In the genomic region with DNA sequence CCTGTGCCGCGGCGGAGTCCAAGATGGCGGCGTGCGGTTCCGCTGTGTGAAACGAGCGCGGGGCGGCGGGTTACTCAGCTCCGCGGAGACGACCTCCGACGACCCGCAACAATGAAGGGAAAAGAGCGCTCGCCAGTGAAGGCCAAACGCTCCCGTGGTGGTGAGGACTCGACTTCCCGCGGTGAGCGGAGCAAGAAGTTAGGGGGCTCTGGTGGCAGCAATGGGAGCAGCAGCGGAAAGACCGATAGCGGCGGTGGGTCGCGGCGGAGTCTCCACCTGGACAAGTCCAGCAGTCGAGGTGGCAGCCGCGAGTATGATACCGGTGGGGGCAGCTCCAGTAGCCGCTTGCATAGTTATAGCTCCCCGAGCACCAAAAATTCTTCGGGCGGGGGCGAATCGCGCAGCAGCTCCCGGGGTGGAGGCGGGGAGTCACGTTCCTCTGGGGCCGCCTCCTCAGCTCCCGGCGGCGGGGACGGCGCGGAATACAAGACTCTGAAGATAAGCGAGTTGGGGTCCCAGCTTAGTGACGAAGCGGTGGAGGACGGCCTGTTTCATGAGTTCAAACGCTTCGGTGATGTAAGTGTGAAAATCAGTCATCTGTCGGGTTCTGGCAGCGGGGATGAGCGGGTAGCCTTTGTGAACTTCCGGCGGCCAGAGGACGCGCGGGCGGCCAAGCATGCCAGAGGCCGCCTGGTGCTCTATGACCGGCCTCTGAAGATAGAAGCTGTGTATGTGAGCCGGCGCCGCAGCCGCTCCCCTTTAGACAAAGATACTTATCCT, we compare ENCODE assay signal across 8 cellular contexts. TPM values are rescaled to one million over a fixed set of nuclear protein-coding genes. Genes with fewer than 3 reads are reported as not detected.
DNase-seq lines count a peak whose midpoint lies in the region; ATAC-seq and TF ChIP-seq lines count a peak whose summit lies in the region.

No MANE protein-coding gene starts in this region.

- H3K4me2 ChIP-seq in DOHH2 (ENCODE audit: low read length) = peak overlapping the region; percentile 74

- peaks cover 80% of the 10 kb centered on the region for H3K79me2 ChIP-seq in DOHH2 (ENCODE audit: control insufficient read depth, low read length)

- DNase-seq in RWPE2 (ENCODE audit: low spot score) = no peak
- DNase-seq in iPS DF 6.9 (ENCODE audit: low read depth, low spot score) = no peak
- DNase-seq in spleen = no peak

- TF ChIP-seq CTCF in DOHH2 (IDR thresholded peaks at IDR 0.05; ENCODE audit: low read depth, low read length, poor library complexity, severe bottlenecking) = no peak
- no peak for TF ChIP-seq CTCF in RWPE2 (IDR thresholded peaks at IDR 0.05; ENCODE audit: poor library complexity, severe bottlenecking)
- TF ChIP-seq CTCF in spleen (IDR thresholded peaks at IDR 0.05 in 8 of 11, conservative IDR thresholded peaks at IDR 0.05 in 3 of 11) = peak in 9 of 11 experiments; percentile 26 to 71 (median 56)

- H3K4me1 ChIP-seq in DOHH2 (ENCODE audit: control insufficient read depth, low read length) = peaks cover 60% of the 10 kb centered on the region
- peaks cover 33% of the 10 kb centered on the region for H3K4me1 ChIP-seq in RWPE2 (ENCODE audit: insufficient read depth, poor library complexity, severe bottlenecking)
- H3K4me1 ChIP-seq in iPS DF 6.9 (ENCODE audit: control insufficient read depth, insufficient read depth, low read length) = no peaks in the 10 kb centered on the region
- H3K4me1 ChIP-seq in spleen = peaks cover 53 to 67% (median 56%) of the 10 kb centered on the region in 6 donors

- peak overlapping the region; percentile 91 for H3K4me3 ChIP-seq in DOHH2 (ENCODE audit: low read length)
- H3K4me3 ChIP-seq in RWPE2 (ENCODE audit: severe bottlenecking) = peak overlapping the region; percentile 87
- peak overlapping the region; percentile 95 for H3K4me3 ChIP-seq in iPS DF 6.9 (ENCODE audit: low read length)
- H3K4me3 ChIP-seq in spleen = peak overlapping the region; percentile 72 to 99 (median 98)

- H3K9me2 ChIP-seq in DOHH2 (replicated peaks; ENCODE audit: control insufficient read depth, low read length) = no peaks in the 10 kb centered on the region

- WGBS in iPS DF 6.9 (ENCODE audit: insufficient coverage, insufficient read length) = no CpG with 5 or more reads among the region's 75 CpGs
- 0 to 1% (median 0%) methylated on average over 38 to 75 of the region's 75 CpGs for WGBS in spleen, 5 donors

- peaks cover 7% of the 10 kb centered on the region for H3F3A ChIP-seq in DOHH2 (ENCODE audit: control insufficient read depth, insufficient read depth)

- ATAC-seq in HG02642 (IDR thresholded peaks at IDR 0.05; ENCODE audit: poor library complexity, unreplicated experiment) (peak; percentile 2), RWPE2 (ENCODE audit: low read depth) (0 out of 3 replicates have a peak, but pooled peaks have one; percentile 0), HG03469 (IDR thresholded peaks at IDR 0.05; ENCODE audit: unreplicated experiment) (no peak), GM21367 (IDR thresholded peaks at IDR 0.05; ENCODE audit: unreplicated experiment) (no peak)

- TF ChIP-seq POLR2A in spleen (IDR thresholded peaks at IDR 0.05) = peak in 1 of 3 donors; percentile 74

- H3K9me3 ChIP-seq in DOHH2 (ENCODE audit: control insufficient read depth, insufficient read depth, low read length) (no peaks in the 10 kb centered on the region), RWPE2 (ENCODE audit: severe bottlenecking) (no peaks in the 10 kb centered on the region), iPS DF 6.9 (ENCODE audit: control insufficient read depth, insufficient read depth, low read length) (no peaks in the 10 kb centered on the region), spleen (no peaks in the 10 kb centered on the region)

- H3K27me3 ChIP-seq in DOHH2 (ENCODE audit: control insufficient read depth, low read length) = no peaks in the 10 kb centered on the region
- no peaks in the 10 kb centered on the region for H3K27me3 ChIP-seq in RWPE2 (ENCODE audit: insufficient read depth, poor library complexity, severe bottlenecking)
- H3K27me3 ChIP-seq in iPS DF 6.9 (ENCODE audit: control insufficient read depth, insufficient read depth, low read length) = no peaks in the 10 kb centered on the region
- H3K27me3 ChIP-seq in spleen (replicated peaks in 1 of 7) = no peaks in the 10 kb centered on the region

- peaks cover 40% of the 10 kb centered on the region for H4K20me1 ChIP-seq in DOHH2 (ENCODE audit: control insufficient read depth, insufficient read depth, low read depth, low read length)

- H3K36me3 ChIP-seq in DOHH2 (ENCODE audit: control insufficient read depth, low read length) = peaks cover 62% of the 10 kb centered on the region
- H3K36me3 ChIP-seq in RWPE2 (ENCODE audit: low read depth) = peaks cover 45% of the 10 kb centered on the region
- peaks cover 7% of the 10 kb centered on the region; the same call in 1 of the 2 replicates for H3K36me3 ChIP-seq in iPS DF 6.9 (ENCODE audit: control insufficient read depth, insufficient read depth, low read length)
- H3K36me3 ChIP-seq in spleen = peaks cover 0 to 42% (median 18%) of the 10 kb centered on the region in 6 donors

- intact Hi-C loops in spleen (cut with DNase I; ENCODE audit: low total_unique reads) = loop anchor here (5.0 kb wide), 1 partner anchor 68 kb away; the partner anchor contains the start of gene LAMTOR5

- peak overlapping the region; percentile 93 for H3K27ac ChIP-seq in DOHH2 (ENCODE audit: low read depth, low read length)
- peak overlapping the region; percentile 84 for H3K27ac ChIP-seq in RWPE2 (ENCODE audit: poor library complexity, severe bottlenecking)
- H3K27ac ChIP-seq in angular gyrus (ENCODE audit: low read depth, low read length) = peak overlapping the region; percentile 92
- no peak overlapping the region for H3K27ac ChIP-seq in iPS DF 6.9 (ENCODE audit: low read length)
- peak overlapping the region; percentile 97 to 100 (median 98) for H3K27ac ChIP-seq in spleen

RNA-seq across cellular contexts. Expression of gene RBM15, which starts 0.4 kb away (rescaled TPM):
- 10 to 100 TPM; 36.7 to 63.7 (median 45.6) TPM for total RNA-seq in spleen
- 1 to 10 TPM; 3.6 to 8.0 (median 4.1) TPM for polyA plus RNA-seq in spleen

RNA-seq across cellular contexts. Expression of gene SLC16A4, which starts 51.2 kb away (rescaled TPM):
- total RNA-seq in spleen = 1 to 10 TPM; 2.0 to 6.9 (median 5.4) TPM
- 1 to 10 TPM; 1.5 to 3.3 (median 2.7) TPM for polyA plus RNA-seq in spleen

Comparison
In these comparisons a context has a peak if more than half of its experiments do, and no peak if none do; other contexts are left out.
1. CTCF ChIP-seq: peak in spleen (9 of 11); none in DOHH2 (single experiment) and RWPE2 (single experiment).
2. ATAC-seq: peak in HG02642 (single experiment) and RWPE2 (single experiment); none in HG03469 (single experiment) and GM21367 (single experiment).
3. Peak in every context shown above with its lines, with median percentiles within 50 percentile points of each other: H3K4me3 ChIP-seq.